In the genomic region with DNA sequence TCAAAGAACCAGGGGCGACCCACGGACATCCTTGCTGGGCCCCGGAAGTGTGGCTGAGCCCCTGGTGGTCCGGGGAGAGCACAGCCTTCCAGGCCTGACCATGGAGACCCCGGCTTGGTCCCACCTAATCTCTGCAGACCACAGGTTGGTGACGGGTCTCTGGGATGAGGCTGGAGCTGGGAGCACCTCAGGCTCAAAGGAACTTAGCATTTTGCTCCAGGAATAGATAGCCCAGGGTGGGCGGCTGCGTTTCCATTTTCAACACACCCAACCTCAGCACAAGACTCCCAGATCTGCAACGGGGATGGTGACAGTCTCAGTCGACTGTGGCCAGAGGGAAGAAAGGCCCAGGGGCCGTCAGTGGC, we compare ENCODE assay signal across 25 cellular contexts. TPM values are rescaled to one million over a fixed set of nuclear protein-coding genes. Genes with fewer than 3 reads are reported as not detected.
"Had no signal": no experiment of that assay in that cellular context is flagged by ENCODE, and none has a peak within 500 bp of the region (broad histone marks: within the 10 kb centered on the region; RNA-seq: fewer than 3 reads in every experiment).

No MANE protein-coding gene starts in this region.

- H3K4me3 ChIP-seq: cardiac muscle cell, SK-N-MC had no signal

- H3K27ac Mint-ChIP-seq: activated CD4-positive, alpha-beta memory T cell treated with anti-CD3 and anti-CD28 coated beads, Interleukin-2, amount 10 ng/mL, durations not matched to agents 7 days and 5 days; activated CD4-positive, alpha-beta T cell treated with anti-CD3 and anti-CD28 coated beads for 36 hours; activated naive CD4-positive, alpha-beta T cell treated with anti-CD3 and anti-CD28 coated beads, Interleukin-2, amount 50 U/mL, for 24 hours; dendritic cell treated with granulocyte-macrophage colony-stimulating factor and Interleukin-4, amounts not matched to agents 40 ng/mL and 50 ng/mL, for 4 days had no signal

- H3K27me3 ChIP-seq: brain microvascular endothelial cell, cardiac muscle cell had no signal

- H3K4me3 Mint-ChIP-seq: activated CD4-positive, alpha-beta memory T cell treated with anti-CD3 and anti-CD28 coated beads, Interleukin-2, amount 10 ng/mL, durations not matched to agents 7 days and 5 days; activated CD4-positive, alpha-beta T cell treated with anti-CD3 and anti-CD28 coated beads for 36 hours; dendritic cell treated with granulocyte-macrophage colony-stimulating factor and Interleukin-4, amounts not matched to agents 40 ng/mL and 50 ng/mL, for 4 days had no signal

- FAIRE-seq: colon, RCC 7860, TTC549 had no signal

- H3K27ac ChIP-seq: brain microvascular endothelial cell, cardiac muscle cell, SK-N-MC had no signal

- DNase-seq: activated CD4-positive, alpha-beta memory T cell treated with anti-CD3 and anti-CD28 coated beads, Interleukin-2, amount 10 ng/mL, durations not matched to agents 7 days and 5 days; activated CD4-positive, alpha-beta T cell treated with anti-CD3 and anti-CD28 coated beads for 36 hours; activated CD4-positive, alpha-beta T cell treated with anti-CD3 and anti-CD28 coated beads, Interleukin-2, amount 50 U/mL, for 1 hour; activated CD8-positive, alpha-beta memory T cell treated with anti-CD3 and anti-CD28 coated beads, Interleukin-2, amount 50 U/mL, for 48 hours; activated effector memory CD4-positive, alpha-beta T cell treated with Interleukin-2 at 50 U/mL for 16 hours; activated naive CD4-positive, alpha-beta T cell; activated T-cell treated with anti-CD3 and anti-CD28 coated beads, Interleukin-2, amount 50 U/mL, for 1 hour; amygdala; brain microvascular endothelial cell; MM.1S; NCI-H1105; NCI-H1436 treated with DMSO at 0.1 percent for 48 hours; NCI-H187; NCI-H446; NCI-H524; T-cell; T-helper 2 cell; T1000 had no signal

- H3K36me3 ChIP-seq: brain microvascular endothelial cell, cardiac muscle cell had no signal

- ATAC-seq: activated CD4-positive, alpha-beta T cell treated with anti-CD3 and anti-CD28 coated beads for 36 hours; T-cell had no signal

- H3K9me3 Mint-ChIP-seq: activated CD4-positive, alpha-beta memory T cell treated with anti-CD3 and anti-CD28 coated beads, Interleukin-2, amount 10 ng/mL, durations not matched to agents 7 days and 5 days; activated naive CD4-positive, alpha-beta T cell treated with anti-CD3 and anti-CD28 coated beads, Interleukin-2, amount 50 U/mL, for 24 hours; dendritic cell treated with granulocyte-macrophage colony-stimulating factor and Interleukin-4, amounts not matched to agents 40 ng/mL and 50 ng/mL, for 4 days had no signal

- H3K27me3 Mint-ChIP-seq: activated CD4-positive, alpha-beta memory T cell treated with anti-CD3 and anti-CD28 coated beads, Interleukin-2, amount 10 ng/mL, durations not matched to agents 7 days and 5 days; activated CD4-positive, alpha-beta T cell treated with anti-CD3 and anti-CD28 coated beads for 36 hours; activated naive CD4-positive, alpha-beta T cell treated with anti-CD3 and anti-CD28 coated beads, Interleukin-2, amount 50 U/mL, for 24 hours; T-cell had no signal

RNA-seq across cellular contexts. Expression of gene FOXL3, which starts 58.5 kb away (rescaled TPM):
- total RNA-seq: activated CD4-positive, alpha-beta memory T cell treated with anti-CD3 and anti-CD28 coated beads, Interleukin-2, amount 10 ng/mL, durations not matched to agents 7 days and 5 days; activated CD4-positive, alpha-beta T cell treated with anti-CD3 and anti-CD28 coated beads for 36 hours; cardiac muscle cell; T-cell had no signal
- polyA plus RNA-seq: cardiac muscle cell had no signal
